ENCODE assay signal across 8 cellular contexts in genomic region chr19:8306235-8307054, GRCh38. TPM values are rescaled to one million over a fixed set of nuclear protein-coding genes. Genes with fewer than 3 reads are reported as not detected.
A peak's percentile ranks its signal among the peaks of the same experiment; 100 is the strongest.
DNase-seq lines count a peak whose midpoint lies in the region; ATAC-seq and TF ChIP-seq lines count a peak whose summit lies in the region.

No MANE protein-coding gene starts in this region.

- TF ChIP-seq CTCF in mesothelial cell of epicardium (IDR thresholded peaks at IDR 0.05; ENCODE audit: unreplicated experiment), result no peak

- H3K36me3 Mint-ChIP-seq in activated naive CD8-positive, alpha-beta T cell treated with anti-CD3 and anti-CD28 coated beads for 36 hours, result peaks cover 32% of the 10 kb centered on the region
- H3K36me3 Mint-ChIP-seq in mesothelial cell of epicardium, result peaks cover 10% of the 10 kb centered on the region

- no peaks in the 10 kb centered on the region for H3K27me3 Mint-ChIP-seq in activated naive CD8-positive, alpha-beta T cell treated with anti-CD3 and anti-CD28 coated beads for 36 hours
- H3K27me3 Mint-ChIP-seq in mesothelial cell of epicardium (ENCODE audit: low read depth), result no peaks in the 10 kb centered on the region

- H3K4me1 Mint-ChIP-seq in activated naive CD8-positive, alpha-beta T cell treated with anti-CD3 and anti-CD28 coated beads for 36 hours, result peaks cover 34% of the 10 kb centered on the region
- peaks cover 17% of the 10 kb centered on the region for H3K4me1 Mint-ChIP-seq in mesothelial cell of epicardium

- peak; percentile 3 for DNase-seq in stimulated activated CD4-positive, alpha-beta T cell treated with anti-CD3 and anti-CD28 coated beads, Interleukin-4, amount 100 ng/mL, for 24 hours
- DNase-seq in stimulated activated CD4-positive, alpha-beta T cell treated with anti-CD3 and anti-CD28 coated beads, Interleukin-4, amount 100 ng/mL, for 1 hour, result no peak
- DNase-seq in activated naive CD8-positive, alpha-beta T cell treated with anti-CD3 and anti-CD28 coated beads for 36 hours, result no peak
- peak in 1 of 2 experiments; percentile 26 for DNase-seq in mesothelial cell of epicardium (ENCODE audit: low spot score in 2 of 2, unreplicated experiment in 2 of 2)
- no peak for DNase-seq in NCI-H446 (lab: John Stamatoyannopoulos, UW)
- no peak for DNase-seq in NCI-H187 treated with DMSO at 0.1 percent for 48 hours (lab: John Stamatoyannopoulos, UW)
- DNase-seq in AG08396 (ENCODE audit: low spot score), result no peak

- no peaks in the 10 kb centered on the region for H3K9me3 Mint-ChIP-seq in activated naive CD8-positive, alpha-beta T cell treated with anti-CD3 and anti-CD28 coated beads for 36 hours
- H3K9me3 Mint-ChIP-seq in mesothelial cell of epicardium, result no peaks in the 10 kb centered on the region

- peak overlapping the region; percentile 97 for H3K27ac Mint-ChIP-seq in activated naive CD8-positive, alpha-beta T cell treated with anti-CD3 and anti-CD28 coated beads for 36 hours
- H3K27ac Mint-ChIP-seq in mesothelial cell of epicardium, result no peak overlapping the region

- H3K4me3 Mint-ChIP-seq in activated naive CD8-positive, alpha-beta T cell treated with anti-CD3 and anti-CD28 coated beads for 36 hours, result peak overlapping the region; percentile 94
- H3K4me3 Mint-ChIP-seq in mesothelial cell of epicardium, result peak overlapping the region; percentile 85

- no peak for ATAC-seq in HG02798 (IDR thresholded peaks at IDR 0.05; ENCODE audit: poor library complexity, unreplicated experiment)

RNA-seq across cellular contexts. Expression of gene CD320, which starts 1.7 kb away (rescaled TPM):
- 10 to 100 TPM; 71.5 to 77.7 TPM for total RNA-seq in activated naive CD8-positive, alpha-beta T cell treated with anti-CD3 and anti-CD28 coated beads for 36 hours
- 42.0 to 44.5 TPM (median 42.8 TPM) in 3 replicates for total RNA-seq in mesothelial cell of epicardium

RNA-seq across cellular contexts. Expression of gene NDUFA7, which starts 14.7 kb away (rescaled TPM):
- total RNA-seq in activated naive CD8-positive, alpha-beta T cell treated with anti-CD3 and anti-CD28 coated beads for 36 hours, result 10 to 100 TPM; 78.0 to 84.8 TPM
- total RNA-seq in mesothelial cell of epicardium, result 35.4 to 43.1 TPM (median 40.3 TPM) in 3 replicates

RNA-seq across cellular contexts. Expression of gene RPS28, which starts 14.9 kb away (rescaled TPM):
- total RNA-seq in activated naive CD8-positive, alpha-beta T cell treated with anti-CD3 and anti-CD28 coated beads for 36 hours, result 1,000 to 10,000 TPM; 2,304 to 2,331 TPM
- 1,343 to 1,395 TPM (median 1,352 TPM) in 3 replicates for total RNA-seq in mesothelial cell of epicardium

RNA-seq across cellular contexts. Expression of gene KANK3, which starts 36.6 kb away (rescaled TPM):
- under 1 TPM; 0.47 to 0.64 TPM for total RNA-seq in activated naive CD8-positive, alpha-beta T cell treated with anti-CD3 and anti-CD28 coated beads for 36 hours
- total RNA-seq in mesothelial cell of epicardium, result 1.8 to 2.3 TPM (median 2.1 TPM) in 3 replicates

RNA-seq across cellular contexts. Expression of gene ANGPTL4, which starts 57.5 kb away (rescaled TPM):
- 1 to 10 TPM; 1.9 to 2.1 TPM for total RNA-seq in activated naive CD8-positive, alpha-beta T cell treated with anti-CD3 and anti-CD28 coated beads for 36 hours
- total RNA-seq in mesothelial cell of epicardium, result 2.0 to 3.7 TPM (median 3.5 TPM) in 3 replicates
